Comparison of ENCODE assay signal across 15 cellular contexts in genomic region chr11:59574932-59575904, GRCh38. TPM values are rescaled to one million over a fixed set of nuclear protein-coding genes. Genes with fewer than 3 reads are reported as not detected.
DNase-seq lines count a peak whose midpoint lies in the region; ATAC-seq and TF ChIP-seq lines count a peak whose summit lies in the region.
"Had no signal": no experiment of that assay in that cellular context is flagged by ENCODE, and none has a peak within 500 bp of the region (broad histone marks: within the 10 kb centered on the region; RNA-seq: fewer than 3 reads in every experiment).

No MANE protein-coding gene starts in this region.

- no peaks in the 10 kb centered on the region for H3K79me2 ChIP-seq in osteoblast (ENCODE audit: insufficient read depth, low read length)

- peaks cover 46% of the 10 kb centered on the region for H3K36me3 ChIP-seq in osteoblast (ENCODE audit: insufficient read depth, low read length)
- H3K36me3 ChIP-seq in uterus: no peaks in the 10 kb centered on the region

- no peak for DNase-seq in right cardiac atrium
- DNase-seq in left ventricle myocardium superior: no peak
- DNase-seq in endothelial cell (ENCODE audit: low spot score): no peak
- DNase-seq in osteoblast (ENCODE audit: insufficient read length, low spot score, missing footprints): no peak
- no peak for DNase-seq in uterus
- DNase-seq in activated CD4-positive, alpha-beta T cell treated with anti-CD3 and anti-CD28 coated beads for 1 hour: no peak
- DNase-seq in AG08396 (ENCODE audit: low spot score): no peak
- DNase-seq in NCI-H69 (lab: John Stamatoyannopoulos, UW): no peak
- DNase-seq: activated gamma-delta T cell; effector CD8-positive, alpha-beta T cell; NCI-H2081; Peyer's patch; small intestine had no signal

- TF ChIP-seq POLR2A in uterus (IDR thresholded peaks at IDR 0.05): no peak

- H2AFZ ChIP-seq in osteoblast (ENCODE audit: low read length): no peak overlapping the region

- H3K4me3 ChIP-seq in right cardiac atrium (ENCODE audit: low read length) (no peak overlapping the region), osteoblast (ENCODE audit: insufficient read depth, low read length) (no peak overlapping the region), uterus (no peak overlapping the region)
- H3K4me3 ChIP-seq: Peyer's patch had no signal

- H3K4me1 ChIP-seq in right cardiac atrium (ENCODE audit: control insufficient read depth, insufficient read depth, low read length) (no peaks in the 10 kb centered on the region), osteoblast (ENCODE audit: insufficient read depth, low read length) (peaks cover 25% of the 10 kb centered on the region), uterus (no peaks in the 10 kb centered on the region)
- H3K4me1 ChIP-seq: Peyer's patch had no signal

- 63% methylated on average over 6 of the region's 6 CpGs for WGBS in right cardiac atrium

- H3K9me3 ChIP-seq in right cardiac atrium (ENCODE audit: control insufficient read depth, low read length) (no peaks in the 10 kb centered on the region), osteoblast (ENCODE audit: low read depth, low read length) (no peaks in the 10 kb centered on the region), uterus (no peaks in the 10 kb centered on the region)
- H3K9me3 ChIP-seq: Peyer's patch had no signal

- no peak for ATAC-seq in right cardiac atrium
- no peak for ATAC-seq in left ventricle myocardium superior
- ATAC-seq: stimulated activated effector memory CD8-positive, alpha-beta T cell treated with anti-CD3 and anti-CD28 coated beads, Interleukin-12 subunit alpha, Interleukin-12 subunit beta, amount 100 ng/mL, for 72 hours had no signal

- H4K20me1 ChIP-seq in osteoblast (ENCODE audit: insufficient read depth, low read length): no peaks in the 10 kb centered on the region

- H3K27ac Mint-ChIP-seq in endothelial cell (ENCODE audit: unreplicated experiment): no peak overlapping the region
- H3K27ac Mint-ChIP-seq: stimulated activated effector memory CD8-positive, alpha-beta T cell treated with anti-CD3 and anti-CD28 coated beads, Interleukin-12 subunit alpha, Interleukin-12 subunit beta, amount 100 ng/mL, for 72 hours had no signal

- H3K27ac ChIP-seq in right cardiac atrium (ENCODE audit: low read length) (peak overlapping the region; percentile 39), osteoblast (ENCODE audit: low read depth, low read length) (peak overlapping the region; percentile 6), uterus (peak overlapping the region; percentile 52 to 74)
- H3K27ac ChIP-seq: Peyer's patch had no signal

- H3K36me3 Mint-ChIP-seq in endothelial cell (ENCODE audit: low read depth, unreplicated experiment): peaks cover 46% of the 10 kb centered on the region

- peak overlapping the region; percentile 3 for H3K4me2 ChIP-seq in osteoblast (ENCODE audit: insufficient read depth, low read length)

- H3K27me3 Mint-ChIP-seq in endothelial cell (ENCODE audit: unreplicated experiment): peaks cover 2% of the 10 kb centered on the region
- H3K27me3 Mint-ChIP-seq: IgD-negative memory B cell had no signal

- H3K4me3 Mint-ChIP-seq in endothelial cell (ENCODE audit: unreplicated experiment): peak overlapping the region; percentile 26
- H3K4me3 Mint-ChIP-seq: IgD-negative memory B cell; stimulated activated effector memory CD8-positive, alpha-beta T cell treated with anti-CD3 and anti-CD28 coated beads, Interleukin-12 subunit alpha, Interleukin-12 subunit beta, amount 100 ng/mL, for 72 hours had no signal

- no peaks in the 10 kb centered on the region for H3K9me3 Mint-ChIP-seq in endothelial cell (ENCODE audit: unreplicated experiment)
- H3K9me3 Mint-ChIP-seq: IgD-negative memory B cell; stimulated activated effector memory CD8-positive, alpha-beta T cell treated with anti-CD3 and anti-CD28 coated beads, Interleukin-12 subunit alpha, Interleukin-12 subunit beta, amount 100 ng/mL, for 72 hours had no signal

- no peak for TF ChIP-seq CTCF in endothelial cell (IDR thresholded peaks at IDR 0.05; ENCODE audit: unreplicated experiment)
- no peak for TF ChIP-seq CTCF in osteoblast (IDR thresholded peaks at IDR 0.05; ENCODE audit: extremely low read depth, low read depth, low read length)
- no peak for TF ChIP-seq CTCF in uterus (IDR thresholded peaks at IDR 0.05)

- no peaks in the 10 kb centered on the region for H3K27me3 ChIP-seq in right cardiac atrium (ENCODE audit: control insufficient read depth, insufficient read depth)
- H3K27me3 ChIP-seq in osteoblast (ENCODE audit: insufficient read depth, low read length): no peaks in the 10 kb centered on the region
- no peaks in the 10 kb centered on the region for H3K27me3 ChIP-seq in uterus
- H3K27me3 ChIP-seq: Peyer's patch had no signal

- intact Hi-C loops in right cardiac atrium (cut with DNase I): no loop called here
- intact Hi-C loops in left ventricle myocardium superior (cut with micrococcal nuclease): no loop called here
- intact Hi-C loops in uterus (cut with DNase I; ENCODE audit: low total_unique reads): no loop called here

- no peaks in the 10 kb centered on the region for H3K4me1 Mint-ChIP-seq in endothelial cell (ENCODE audit: unreplicated experiment)
- H3K4me1 Mint-ChIP-seq: IgD-negative memory B cell; stimulated activated effector memory CD8-positive, alpha-beta T cell treated with anti-CD3 and anti-CD28 coated beads, Interleukin-12 subunit alpha, Interleukin-12 subunit beta, amount 100 ng/mL, for 72 hours had no signal

RNA-seq across cellular contexts. Expression of gene OSBP, which starts 40.4 kb away (rescaled TPM):
- total RNA-seq in right cardiac atrium (10 to 100 TPM; 33.9 to 40.6 (median 36.3) TPM), left ventricle myocardium superior (40.9 TPM), endothelial cell (ENCODE audit: unreplicated experiment) (39.5 TPM), osteoblast (35.1 and 35.9 TPM in 2 replicates), uterus (10 to 100 TPM; 27.4 to 51.0 (median 41.9) TPM)
- polyA plus RNA-seq in right cardiac atrium: 16.2 TPM

Comparison
In these comparisons a context has a peak if more than half of its experiments do, and no peak if none do; other contexts are left out.
1. H3K27ac ChIP-seq: peak in every context shown above with its lines; median percentile 63 in uterus; 39 in right cardiac atrium; 6 in osteoblast.